1 cellular context compared by ENCODE assay signal in the genomic region with DNA sequence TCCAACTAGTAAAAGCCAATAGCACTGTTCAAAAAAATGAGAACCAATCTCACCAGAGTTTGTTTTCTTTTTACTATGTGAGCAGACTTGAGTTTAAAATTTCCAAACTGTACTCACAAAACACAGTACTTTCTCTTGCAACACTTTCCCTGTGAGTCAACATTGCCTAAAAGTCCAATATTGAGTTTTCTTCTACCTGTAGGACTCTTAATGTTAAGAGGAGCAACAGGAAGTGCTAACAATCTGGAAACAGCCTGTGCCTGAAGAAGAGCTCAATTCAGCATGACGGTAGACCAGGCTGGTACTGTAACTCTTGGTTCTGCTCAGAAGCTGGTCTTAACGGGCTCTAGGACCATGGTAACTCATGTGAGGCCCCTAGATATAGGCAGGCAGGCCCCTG.
A peak's percentile ranks its signal among the peaks of the same experiment; 100 is the strongest.
TF ChIP-seq lines count a peak whose summit lies in the region.

No MANE protein-coding gene starts in this region.

TF ChIP-seq in liver, 16 proteins besides CTCF, POLR2A, EP300 and RAD21 (continued from another document):
- TF ChIP-seq, protein P1, sequence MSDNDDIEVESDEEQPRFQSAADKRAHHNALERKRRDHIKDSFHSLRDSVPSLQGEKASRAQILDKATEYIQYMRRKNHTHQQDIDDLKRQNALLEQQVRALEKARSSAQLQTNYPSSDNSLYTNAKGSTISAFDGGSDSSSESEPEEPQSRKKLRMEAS (IDR thresholded peaks at IDR 0.05), result peak; percentile 44
- TF ChIP-seq FOXA2 (IDR thresholded peaks at IDR 0.05) (peak; percentile 89), FOXA1 (IDR thresholded peaks at IDR 0.05) (peak; percentile 57), EGR1 (IDR thresholded peaks at IDR 0.05; ENCODE audit: low read depth in 2 of 2) (no peak), RXRA (IDR thresholded peaks at IDR 0.05) (peak; percentile 60 to 70)
